In genomic region chr4:15375707-15376106, GRCh38 we compare ENCODE assay signal across 16 cellular contexts. TPM values are rescaled to one million over a fixed set of nuclear protein-coding genes. Genes with fewer than 3 reads are reported as not detected.
DNase-seq lines count a peak whose midpoint lies in the region; ATAC-seq and FAIRE-seq lines count a peak whose summit lies in the region.
"Had no signal": no experiment of that assay in that cellular context is flagged by ENCODE, and none has a peak within 500 bp of the region (broad histone marks: within the 10 kb centered on the region; RNA-seq: fewer than 3 reads in every experiment).

No MANE protein-coding gene starts in this region.

- no peak for DNase-seq in T-cell
- DNase-seq in medulla oblongata (ENCODE audit: extremely low spot score), result peak; percentile 47
- no peak for DNase-seq in small intestine
- no peak for DNase-seq in NCI-H146 treated with DMSO at 0.1 percent for 48 hours (lab: John Stamatoyannopoulos, UW; ENCODE audit: unreplicated experiment)
- DNase-seq in GM19240 (ENCODE audit: insufficient read length, low spot score), result no peak
- DNase-seq: activated CD8-positive, alpha-beta memory T cell treated with anti-CD3 and anti-CD28 coated beads for 24 hours; brain microvascular endothelial cell; NCI-H2171; stimulated activated CD4-positive, alpha-beta T cell treated with anti-CD3 and anti-CD28 coated beads, Interleukin-1b, Interleukin-23, amount 100 ng/mL, for 48 hours had no signal

- POLR2A ChIA-PET in T-cell (lab: Charles Lee), result interaction anchor here in 1 of 2 donors (0.5 kb wide), 1 partner anchor 152 kb away, joined by 4 read pairs; no protein-coding TSS in a partner anchor

- peaks cover 15 to 48% (median 25%) of the 10 kb centered on the region in 10 experiments for H3K4me1 ChIP-seq in BLaER1 treated with 17β-estradiol and CSF1 and Interleukin-3, amounts not matched to agents 10 nM and 100 nM
- no peaks in the 10 kb centered on the region for H3K4me1 ChIP-seq in small intestine (ENCODE audit: control insufficient read depth in 2 of 2, insufficient read depth in 1 of 2, low read depth in 1 of 2, low read length in 1 of 2)

- no peaks in the 10 kb centered on the region for H3K27me3 ChIP-seq in BLaER1 treated with 17β-estradiol and CSF1 and Interleukin-3, amounts not matched to agents 10 nM and 100 nM
- no peaks in the 10 kb centered on the region for H3K27me3 ChIP-seq in small intestine (ENCODE audit: control insufficient read depth in 2 of 2, insufficient read depth in 2 of 2, low read length in 2 of 2)
- H3K27me3 ChIP-seq: brain microvascular endothelial cell, suprapubic skin had no signal

- peak overlapping the region in 1 of 3 donors; percentile 50 for H3K4me3 Mint-ChIP-seq in T-cell

- no peak for FAIRE-seq in small intestine (lab: Jason Lieb, UNC)
- FAIRE-seq: GM12891, HTR-8/SVneo had no signal

- peak overlapping the region in 8 of 11 experiments; percentile 1 to 57 (median 18); a peak in 9 of 22 replicates for H3K27ac ChIP-seq in BLaER1 treated with 17β-estradiol and CSF1 and Interleukin-3, amounts not matched to agents 10 nM and 100 nM
- peak overlapping the region in 1 of 2 donors; percentile 22 for H3K27ac ChIP-seq in small intestine (ENCODE audit: low read depth in 1 of 2, low read length in 1 of 2)

- H3K9ac ChIP-seq in BLaER1 treated with 17β-estradiol and CSF1 and Interleukin-3, amounts not matched to agents 10 nM and 100 nM, result no peak overlapping the region

- ATAC-seq in GM21447 (IDR thresholded peaks at IDR 0.05; ENCODE audit: unreplicated experiment), result peak; percentile 54
- peak; percentile 37 to 83 (median 60) for ATAC-seq in T-cell (replicated peaks in 1 of 4)
- no peak for ATAC-seq in HG03565 (IDR thresholded peaks at IDR 0.05; ENCODE audit: unreplicated experiment)
- ATAC-seq: HCT116 had no signal

- H3K36me3 ChIP-seq in BLaER1 treated with 17β-estradiol and CSF1 and Interleukin-3, amounts not matched to agents 10 nM and 100 nM, result no peaks in the 10 kb centered on the region
- no peaks in the 10 kb centered on the region for H3K36me3 ChIP-seq in small intestine (ENCODE audit: control insufficient read depth in 2 of 2, insufficient read depth in 2 of 2, low read length in 2 of 2)
- H3K36me3 ChIP-seq: brain microvascular endothelial cell, suprapubic skin had no signal

- peaks cover 24 to 30% (median 26%) of the 10 kb centered on the region in 3 donors for H3K4me1 Mint-ChIP-seq in T-cell

- no peaks in the 10 kb centered on the region for H3K9me3 Mint-ChIP-seq in T-cell

- peaks cover 0 to 3% of the 10 kb centered on the region in 2 donors for H3K27me3 Mint-ChIP-seq in T-cell

- peaks cover 0 to 17% (median 5%) of the 10 kb centered on the region in 11 experiments; a peak in 10 of 22 replicates for H3K9me3 ChIP-seq in BLaER1 treated with 17β-estradiol and CSF1 and Interleukin-3, amounts not matched to agents 10 nM and 100 nM (replicated peaks in 1 of 11)
- H3K9me3 ChIP-seq in small intestine (ENCODE audit: control insufficient read depth, low read depth), result no peaks in the 10 kb centered on the region
- H3K9me3 ChIP-seq: suprapubic skin had no signal

- peak overlapping the region; percentile 48 to 72 (median 62) for H3K4me2 ChIP-seq in BLaER1 treated with 17β-estradiol and CSF1 and Interleukin-3, amounts not matched to agents 10 nM and 100 nM

- 53 to 85% (median 69%) methylated on average over 2 of the region's 2 CpGs for WGBS in small intestine, 3 donors

- CTCF ChIA-PET in T-cell (lab: Charles Lee), result interaction anchor here in 1 of 2 donors (0.5 kb wide), 1 partner anchor 551 kb away, joined by 3 read pairs; no protein-coding TSS in a partner anchor

- no peak overlapping the region for H3K4me3 ChIP-seq in BLaER1 treated with 17β-estradiol and CSF1 and Interleukin-3, amounts not matched to agents 10 nM and 100 nM
- no peak overlapping the region for H3K4me3 ChIP-seq in small intestine (ENCODE audit: low read depth in 1 of 2, low read length in 2 of 2)

- no peaks in the 10 kb centered on the region for H3K36me3 Mint-ChIP-seq in T-cell

- H3K27ac Mint-ChIP-seq in T-cell, result peak overlapping the region; percentile 1 to 30

- H4K20me1 ChIP-seq in BLaER1 treated with 17β-estradiol and CSF1 and Interleukin-3, amounts not matched to agents 10 nM and 100 nM, result no peaks in the 10 kb centered on the region

RNA-seq across cellular contexts. Expression of gene C1QTNF7, which starts 52.1 kb away (rescaled TPM):
- not detected for total RNA-seq in T-cell
- polyA plus RNA-seq in small intestine, result 1 to 10 TPM in 1 of 3 donors, under 1 TPM in 1, not detected in 1; 0.54 to 1.8 TPM
